1 cellular context compared by ENCODE assay signal in genomic region chr18:60062396-60062795, GRCh38.
TF ChIP-seq lines count a peak whose summit lies in the region.

No MANE protein-coding gene starts in this region.

TF ChIP-seq in H1, 55 proteins besides CTCF, POLR2A, EP300 and RAD21:
- no peak for TF ChIP-seq TAF1 (IDR thresholded peaks at IDR 0.05; ENCODE audit: low read depth, low read length)
- TF ChIP-seq CHD1 (IDR thresholded peaks at IDR 0.05; ENCODE audit: low read depth, low read length): no peak
- no peak for TF ChIP-seq SAP30 (IDR thresholded peaks at IDR 0.05; ENCODE audit: insufficient read depth, insufficient replicate concordance, low read length)
- TF ChIP-seq TCF12 (IDR thresholded peaks at IDR 0.05; ENCODE audit: low read depth, low read length): no peak
- no peak for TF ChIP-seq SP1 (IDR thresholded peaks at IDR 0.05; ENCODE audit: low read depth, low read length)
- TF ChIP-seq CHD2 (IDR thresholded peaks at IDR 0.05; ENCODE audit: low read length): no peak
- no peak for TF ChIP-seq KDM4A (IDR thresholded peaks at IDR 0.05; ENCODE audit: low read depth, low read length, severe bottlenecking)
- TF ChIP-seq EGR1 (IDR thresholded peaks at IDR 0.05; ENCODE audit: borderline replicate concordance, low read depth, low read length): no peak
- TF ChIP-seq CREB1 (IDR thresholded peaks at IDR 0.05): no peak
- no peak for TF ChIP-seq POLR2AphosphoS5 (IDR thresholded peaks at IDR 0.05; ENCODE audit: low read depth, low read length)
- TF ChIP-seq ZNF274 (IDR thresholded peaks at IDR 0.05; ENCODE audit: borderline replicate concordance, extremely low read depth, low read length): no peak
- no peak for TF ChIP-seq SP4 (IDR thresholded peaks at IDR 0.05; ENCODE audit: low read length)
- TF ChIP-seq FOSL1 (IDR thresholded peaks at IDR 0.05; ENCODE audit: insufficient read depth, low read depth, low read length): no peak
- no peak for TF ChIP-seq BACH1 (IDR thresholded peaks at IDR 0.05; ENCODE audit: low read length)
- no peak for TF ChIP-seq ASH2L (IDR thresholded peaks at IDR 0.05; ENCODE audit: low read length)
- no peak for TF ChIP-seq YY1 (IDR thresholded peaks at IDR 0.05; ENCODE audit: low read depth, low read length)
